Comparison of ENCODE assay signal across 28 cellular contexts in genomic region chr1:11638121-11638520, GRCh38. TPM values are rescaled to one million over a fixed set of nuclear protein-coding genes. Genes with fewer than 3 reads are reported as not detected.
"Had no signal": no experiment of that assay in that cellular context is flagged by ENCODE, and none has a peak within 500 bp of the region (broad histone marks: within the 10 kb centered on the region; RNA-seq: fewer than 3 reads in every experiment).

No MANE protein-coding gene starts in this region.

- H2AFZ ChIP-seq: neural progenitor cell, parathyroid adenoma had no signal

- H3K9ac ChIP-seq: neural progenitor cell, parathyroid adenoma had no signal

- H3K36me3 ChIP-seq: neural progenitor cell, ovary, spleen, suprapubic skin, tibial artery, transverse colon, upper lobe of right lung, uterus had no signal

- H3K27ac ChIP-seq: neural progenitor cell, ovary, parathyroid adenoma, psoas muscle, skin epidermis, spleen, suprapubic skin, testis, tibial artery, transverse colon, upper lobe of right lung, uterus had no signal

- DNase-seq: natural killer cell; occipital lobe; ovary; posterior cingulate gyrus; psoas muscle; right cardiac atrium; spleen; stimulated activated CD4-positive, alpha-beta T cell treated with anti-CD3 and anti-CD28 coated beads, Interleukin-12 subunit alpha, Interleukin-12 subunit beta, amount 100 ng/mL, for 4 hours; stimulated activated CD4-positive, alpha-beta T cell treated with anti-CD3 and anti-CD28 coated beads, Interleukin-1b, Interleukin-23, amount 100 ng/mL, for 48 hours; stimulated activated CD4-positive, alpha-beta T cell treated with anti-CD3 and anti-CD28 coated beads, Interleukin-4, amount 100 ng/mL, for 1 hour; stimulated activated CD4-positive, alpha-beta T cell treated with anti-CD3 and anti-CD28 coated beads, Interleukin-4, amount 100 ng/mL, for 4 hours; stimulated activated CD8-positive, alpha-beta memory T cell treated with anti-CD3 and anti-CD28 coated beads, Interleukin-4, amount 100 ng/mL, for 48 hours; stimulated activated naive CD4-positive, alpha-beta T cell; stimulated activated naive CD8-positive, alpha-beta T cell treated with anti-CD3 and anti-CD28 coated beads, Interleukin-15, amount 100 ng/mL, for 72 hours; stimulated activated naive CD8-positive, alpha-beta T cell treated with anti-CD3 and anti-CD28 coated beads, Interleukin-15, Interleukin-2, amounts not matched to agents 100 U/mL and 50 U/mL, for 24 hours; substantia nigra; testis; tibial artery; transverse colon; upper lobe of right lung; uterus had no signal

- H3K4me1 ChIP-seq: neural progenitor cell, parathyroid adenoma, psoas muscle, suprapubic skin, testis, transverse colon, upper lobe of right lung, uterus had no signal

- H3K4me3 ChIP-seq: neural progenitor cell, ovary, psoas muscle, skin epidermis, smooth muscle cell, spleen, suprapubic skin, testis, tibial artery, transverse colon, upper lobe of right lung, uterus had no signal

- H3K4me2 ChIP-seq: neural progenitor cell, smooth muscle cell had no signal

- H3K9me3 ChIP-seq: ovary, psoas muscle, spleen, suprapubic skin, testis, tibial artery, transverse colon, upper lobe of right lung, uterus had no signal

- H3K27me3 ChIP-seq: neural progenitor cell, ovary, testis, uterus had no signal

- H3K79me2 ChIP-seq: parathyroid adenoma had no signal

- ATAC-seq: natural killer cell; psoas muscle; right cardiac atrium; sciatic nerve; stimulated activated memory B cell treated with anti-CD40 and anti-IgM and Interleukin-4, amounts not matched to agents 10 μg/mL and 1 μg/mL and 100 μg/mL, for 72 hours; stimulated activated naive CD8-positive, alpha-beta T cell treated with anti-CD3 and anti-CD28 coated beads, Interleukin-15, amount 100 ng/mL, for 72 hours; stimulated activated naive CD8-positive, alpha-beta T cell treated with anti-CD3 and anti-CD28 coated beads, Interleukin-15, Interleukin-2, amounts not matched to agents 100 U/mL and 50 U/mL, for 24 hours; upper lobe of right lung had no signal

RNA-seq across cellular contexts. Expression of gene DRAXIN, which starts 53.4 kb away (rescaled TPM):
- total RNA-seq: sciatic nerve had no signal
